ENCODE assay signal across 19 cellular contexts in the genomic region with DNA sequence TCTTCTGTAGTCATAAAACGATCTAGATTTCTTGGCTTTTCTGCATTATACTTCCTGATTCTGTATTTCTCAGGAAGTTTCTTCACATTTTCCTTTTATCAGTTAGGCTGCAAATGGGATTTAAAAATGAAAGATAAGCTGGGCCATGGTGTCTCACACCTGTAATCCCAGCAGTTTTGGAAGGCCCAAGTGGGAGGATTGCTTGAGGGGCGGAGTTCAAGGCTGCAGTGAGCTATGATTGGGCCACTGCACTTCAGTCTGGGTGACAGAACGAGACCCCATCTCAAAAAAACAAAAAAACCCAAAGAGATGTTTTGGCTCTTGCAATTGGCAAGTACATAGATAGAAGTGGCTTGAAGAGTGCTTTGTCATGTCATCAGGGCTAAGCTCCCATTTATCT.
"Had no signal": no experiment of that assay in that cellular context is flagged by ENCODE, and none has a peak within 500 bp of the region (broad histone marks: within the 10 kb centered on the region; RNA-seq: fewer than 3 reads in every experiment).

No MANE protein-coding gene starts in this region.

- H3K4me3 ChIP-seq: heart left ventricle, mucosa of descending colon, ovary, suprapubic skin, upper lobe of left lung had no signal

- H3K4me3 Mint-ChIP-seq: activated CD4-positive, alpha-beta memory T cell treated with anti-CD3 and anti-CD28 coated beads for 36 hours; activated naive CD8-positive, alpha-beta T cell treated with anti-CD3 and anti-CD28 coated beads, Interleukin-2, amount 10 ng/mL, durations not matched to agents 7 days and 5 days; nephron progenitor cell had no signal

- H3K9me3 ChIP-seq: mucosa of descending colon, ovary, suprapubic skin, upper lobe of left lung had no signal

- H3K36me3 ChIP-seq: heart left ventricle, ovary, suprapubic skin, upper lobe of left lung had no signal

- H3K27ac ChIP-seq: heart left ventricle, ovary, suprapubic skin, upper lobe of left lung had no signal

- DNase-seq: activated CD4-positive, alpha-beta memory T cell treated with anti-CD3 and anti-CD28 coated beads for 36 hours; activated CD4-positive, CD25-positive, alpha-beta regulatory T cell treated with anti-CD3 and anti-CD28 coated beads, Interleukin-2, amount 50 U/mL, for 72 hours; activated gamma-delta T cell; activated naive CD8-positive, alpha-beta T cell treated with anti-CD3 and anti-CD28 coated beads, Interleukin-2, amount 10 ng/mL, durations not matched to agents 7 days and 5 days; activated T-cell treated with anti-CD3 and anti-CD28 coated beads, Interleukin-2, amount 50 U/mL, for 48 hours; anterior cingulate cortex; effector CD4-positive, alpha-beta T cell; heart left ventricle; mammary epithelial cell; mucosa of descending colon; nephron progenitor cell; ovary; stimulated activated CD4-positive, alpha-beta T cell treated with anti-CD3 and anti-CD28 coated beads, Interleukin-12 subunit alpha, Interleukin-12 subunit beta, amount 100 ng/mL, for 4 hours; stimulated activated naive CD4-positive, alpha-beta T cell treated with Interleukin-2 at 50 U/mL for 16 hours; T-helper 17 cell; upper lobe of left lung had no signal

- H3K9me3 Mint-ChIP-seq: activated CD4-positive, alpha-beta memory T cell treated with anti-CD3 and anti-CD28 coated beads for 36 hours; nephron progenitor cell had no signal

- ATAC-seq: heart left ventricle, mucosa of descending colon, T-helper 17 cell had no signal

- H3K27me3 ChIP-seq: heart left ventricle, ovary, suprapubic skin, upper lobe of left lung had no signal

- H3K27me3 Mint-ChIP-seq: activated CD4-positive, alpha-beta memory T cell treated with anti-CD3 and anti-CD28 coated beads for 36 hours; activated naive CD8-positive, alpha-beta T cell treated with anti-CD3 and anti-CD28 coated beads, Interleukin-2, amount 10 ng/mL, durations not matched to agents 7 days and 5 days; T-helper 17 cell had no signal

- FAIRE-seq: bronchial epithelial cell, frontal cortex had no signal

- H3K27ac Mint-ChIP-seq: activated CD4-positive, alpha-beta memory T cell treated with anti-CD3 and anti-CD28 coated beads for 36 hours; activated naive CD8-positive, alpha-beta T cell treated with anti-CD3 and anti-CD28 coated beads, Interleukin-2, amount 10 ng/mL, durations not matched to agents 7 days and 5 days; nephron progenitor cell; T-helper 17 cell had no signal
